8 cellular contexts compared by ENCODE assay signal in the genomic region with DNA sequence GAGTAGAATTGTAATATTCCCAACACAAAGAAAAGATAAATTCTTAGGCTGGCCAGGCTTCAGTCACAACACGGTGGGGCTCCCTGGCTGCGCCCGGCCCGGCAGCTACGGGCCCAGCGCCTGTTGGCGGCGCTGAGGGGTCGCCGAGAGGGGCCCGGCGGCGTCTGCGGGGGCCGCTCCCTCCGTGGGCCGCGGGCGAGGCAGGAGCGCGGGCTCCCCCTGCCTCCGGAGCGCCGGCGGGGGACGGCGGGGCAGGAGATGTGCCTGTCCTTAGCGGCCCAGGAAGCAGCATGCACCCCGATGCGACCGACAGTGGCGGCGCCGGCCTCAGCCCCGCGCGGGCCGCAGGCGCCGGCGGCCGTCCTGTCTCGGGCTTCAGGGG.
DNase-seq lines count a peak whose midpoint lies in the region; ATAC-seq and TF ChIP-seq lines count a peak whose summit lies in the region.
"Not testable (repeated sequence)": the region's sequence is repeated elsewhere in the genome, so short reads cannot be mapped to it uniquely, and the experiment has no call there.

No MANE protein-coding gene starts in this region.

- H3K4me1 ChIP-seq in left lung, result not testable (repeated sequence)
- H3K4me1 ChIP-seq in spleen, result peaks cover 0 to 14% (median 0%) of the 10 kb centered on the region in 6 donors

- ATAC-seq in GM19397 (IDR thresholded peaks at IDR 0.05; ENCODE audit: unreplicated experiment), result peak; percentile 47
- ATAC-seq in HG03066 (IDR thresholded peaks at IDR 0.05; ENCODE audit: low read depth, unreplicated experiment), result peak; percentile 57
- ATAC-seq in effector memory CD8-positive, alpha-beta T cell (replicated peaks), result peak; percentile 58
- ATAC-seq in left lung, result peak; percentile 87

- POLR2A ChIA-PET in BJ (lab: Charles Lee), result not testable (repeated sequence)

- H3K27ac ChIP-seq in left lung, result peak overlapping the region; percentile 40 to 68
- H3K27ac ChIP-seq in spleen, result peak overlapping the region in 7 of 8 donors; percentile 5 to 76 (median 68)

- H3K4me1 Mint-ChIP-seq in effector memory CD8-positive, alpha-beta T cell (ENCODE audit: low read depth in 2 of 2), result peaks cover 9 to 22% of the 10 kb centered on the region in 2 donors

- H3K27me3 ChIP-seq in BJ (ENCODE audit: control insufficient read depth, insufficient read depth, low read length); spleen (replicated peaks in 1 of 7): not testable (repeated sequence)
- peaks cover 0 to 22% of the 10 kb centered on the region in 2 donors for H3K27me3 ChIP-seq in left lung

- DNase-seq in BJ (ENCODE audit: low read depth), result not testable (repeated sequence)
- DNase-seq in NCI-H460 (ENCODE audit: extremely low read depth, low read depth), result peak; percentile 15
- peak; percentile 7 for DNase-seq in activated T-cell treated with anti-CD3 and anti-CD28 coated beads for 1 hour (ENCODE audit: low read depth)
- DNase-seq in effector memory CD8-positive, alpha-beta T cell, result peak; percentile 15 to 29 (median 26)
- peak; percentile 38 to 80 for DNase-seq in left lung
- DNase-seq in spleen, result peak; percentile 88

- H3K36me3 Mint-ChIP-seq in effector memory CD8-positive, alpha-beta T cell (ENCODE audit: insufficient read depth), result not testable (repeated sequence)

- peak overlapping the region; percentile 33 to 67 for H3K4me3 Mint-ChIP-seq in effector memory CD8-positive, alpha-beta T cell

- not testable (repeated sequence) for H3K27me3 Mint-ChIP-seq in effector memory CD8-positive, alpha-beta T cell

- 11 to 35% (median 20%) methylated on average over 10 to 43 of the region's 43 CpGs for WGBS in spleen, 5 donors

- CTCF ChIA-PET in BJ (lab: Yijun Ruan, JAX), result interaction anchor here (1.1 kb wide), 2 partner anchors 90 to 93 kb away, joined by 4 to 5 read pairs; a partner anchor contains a TSS

- TF ChIP-seq CTCF in BJ (IDR thresholded peaks at IDR 0.05; ENCODE audit: insufficient read depth, low read depth, low read length) (0 out of 2 replicates have a peak, but pooled peaks have one; percentile 7), spleen (IDR thresholded peaks at IDR 0.05 in 8 of 11, conservative IDR thresholded peaks at IDR 0.05 in 3 of 11) (peak in 2 of 11 experiments; percentile 17 to 40)
- not testable (repeated sequence) for TF ChIP-seq CTCF in left lung (IDR thresholded peaks at IDR 0.05)

- not testable (repeated sequence) for H3K9me3 ChIP-seq in left lung, spleen

- intact Hi-C loops in left lung (cut with DNase I); spleen (cut with DNase I; ENCODE audit: low total_unique reads): not testable (repeated sequence)

- peak overlapping the region; percentile 30 for H3K4me3 ChIP-seq in BJ (ENCODE audit: low read depth, low read length)
- H3K4me3 ChIP-seq in left lung, result peak overlapping the region; percentile 19 to 30
- peak overlapping the region in 7 of 8 donors; percentile 13 to 69 (median 34) for H3K4me3 ChIP-seq in spleen

- not testable (repeated sequence) for H3K9me3 Mint-ChIP-seq in effector memory CD8-positive, alpha-beta T cell

- not testable (repeated sequence) for TF ChIP-seq POLR2A in spleen (IDR thresholded peaks at IDR 0.05)

- H3K36me3 ChIP-seq in BJ (ENCODE audit: control insufficient read depth, insufficient read depth, low read length); left lung; spleen: not testable (repeated sequence)

- H3K27ac Mint-ChIP-seq in effector memory CD8-positive, alpha-beta T cell, result peak overlapping the region; percentile 2 to 89
